ENCODE assay signal across 8 cellular contexts in the genomic region with DNA sequence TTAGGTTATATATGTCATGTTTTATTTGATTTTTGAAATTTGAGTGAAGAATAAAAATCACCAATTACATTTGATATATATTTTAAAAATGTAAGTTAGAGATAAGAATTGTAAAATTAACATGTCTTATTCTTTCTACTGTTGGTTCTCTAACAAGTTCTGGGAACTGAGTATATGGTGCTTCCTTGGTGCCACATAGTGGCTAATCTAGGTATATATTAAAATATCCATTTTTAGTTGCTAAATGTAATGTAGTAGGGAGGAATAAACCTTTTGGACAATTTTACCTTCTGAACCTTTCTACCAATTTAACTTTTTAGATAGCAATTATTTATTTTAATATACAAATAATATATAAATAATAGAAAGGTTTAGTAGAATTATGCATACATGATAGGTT. TPM values are rescaled to one million over a fixed set of nuclear protein-coding genes. Genes with fewer than 3 reads are reported as not detected.
DNase-seq lines count a peak whose midpoint lies in the region; ATAC-seq, FAIRE-seq and TF ChIP-seq lines count a peak whose summit lies in the region.

No MANE protein-coding gene starts in this region.

- peak; percentile 54 for TF ChIP-seq CTCF in fibroblast of the aortic adventitia (IDR thresholded peaks at IDR 0.05; ENCODE audit: insufficient read depth, low read length)

- ATAC-seq in GM19372 (IDR thresholded peaks at IDR 0.05; ENCODE audit: low read depth, unreplicated experiment): peak; percentile 95
- ATAC-seq in HG03520 (IDR thresholded peaks at IDR 0.05; ENCODE audit: unreplicated experiment): peak; percentile 83
- ATAC-seq in HG02759 (IDR thresholded peaks at IDR 0.05; ENCODE audit: unreplicated experiment): no peak

- FAIRE-seq in RCC 7860 (lab: Jason Lieb, UNC): peak; percentile 95

- no peak overlapping the region for H3K4me3 ChIP-seq in fibroblast of the aortic adventitia (ENCODE audit: low read depth, low read length)

- DNase-seq in COLO829 (ENCODE audit: low spot score): peak; percentile 36
- peak; percentile 68 for DNase-seq in RCC 7860 (ENCODE audit: low spot score)
- peak; percentile 74 for DNase-seq in fibroblast of the aortic adventitia (ENCODE audit: low read depth)
- DNase-seq in superior temporal gyrus (ENCODE audit: extremely low spot score): peak; percentile 65
- DNase-seq in middle frontal gyrus (ENCODE audit: extremely low spot score, low spot score): no peak

RNA-seq across cellular contexts. Expression of a gene that starts 17.5 kb away (rescaled TPM):
- total RNA-seq in fibroblast of the aortic adventitia (ENCODE audit: low replicate concordance): 3.2 and 6.4 TPM in 2 replicates

RNA-seq across cellular contexts. Expression of a gene that starts 50.9 kb away (rescaled TPM):
- total RNA-seq in fibroblast of the aortic adventitia (ENCODE audit: low replicate concordance): 16.0 and 28.4 TPM in 2 replicates

RNA-seq across cellular contexts. Expression of a gene that starts 58.7 kb away (rescaled TPM):
- total RNA-seq in fibroblast of the aortic adventitia (ENCODE audit: low replicate concordance): not detected in 2 replicates
